Comparison of ENCODE assay signal across 8 cellular contexts in genomic region chr12:121238604-121239334, GRCh38. TPM values are rescaled to one million over a fixed set of nuclear protein-coding genes. Genes with fewer than 3 reads are reported as not detected.
DNase-seq lines count a peak whose midpoint lies in the region; ATAC-seq and TF ChIP-seq lines count a peak whose summit lies in the region.

No MANE protein-coding gene starts in this region.

- CTCF ChIA-PET in mammary epithelial cell (lab: Charles Lee; ENCODE audit: low non-redundant PET) (no interaction called here), PC-3 (lab: Charles Lee) (no interaction called here)

- H3K4me1 ChIP-seq in breast epithelium: no peaks in the 10 kb centered on the region
- no peaks in the 10 kb centered on the region for H3K4me1 ChIP-seq in mammary epithelial cell (ENCODE audit: insufficient read depth, low read length)
- H3K4me1 ChIP-seq in PC-3 (ENCODE audit: insufficient read depth, low read length): no peaks in the 10 kb centered on the region
- H3K4me1 ChIP-seq in iPS-20b (ENCODE audit: insufficient read depth, low read length): peaks cover 6% of the 10 kb centered on the region; the same call in 1 of the 2 replicates
- peaks cover 24% of the 10 kb centered on the region for H3K4me1 ChIP-seq in vagina

- BruUV-seq in mammary epithelial cell (replicated peaks; lab: Mats Ljungman, UMichigan) (no TSS peak), PC-3 (replicated peaks; lab: Mats Ljungman, UMichigan) (TSS peak; percentile 8)

- peak; percentile 29; the same call in 1 of the 2 replicates for ATAC-seq in PC-3
- no peak for ATAC-seq in HG02884 (IDR thresholded peaks at IDR 0.05; ENCODE audit: unreplicated experiment)
- no peak for ATAC-seq in GM19467 (IDR thresholded peaks at IDR 0.05; ENCODE audit: unreplicated experiment)

- H4K20me1 ChIP-seq in mammary epithelial cell (ENCODE audit: insufficient read depth, low read length) (no peaks in the 10 kb centered on the region), PC-3 (ENCODE audit: low read length) (no peaks in the 10 kb centered on the region)

- peaks cover under 1% of the 10 kb centered on the region for H3K36me3 ChIP-seq in breast epithelium
- H3K36me3 ChIP-seq in mammary epithelial cell (ENCODE audit: insufficient read depth, low read length): peaks cover 2% of the 10 kb centered on the region
- peaks cover 7% of the 10 kb centered on the region; the same call in 1 of the 2 replicates for H3K36me3 ChIP-seq in PC-3 (ENCODE audit: low read depth, low read length)
- peaks cover 23% of the 10 kb centered on the region for H3K36me3 ChIP-seq in iPS-20b (ENCODE audit: insufficient read depth, low read depth, low read length)
- H3K36me3 ChIP-seq in vagina: peaks cover 0 to 5% of the 10 kb centered on the region in 2 donors

- no peaks in the 10 kb centered on the region for H3K79me2 ChIP-seq in mammary epithelial cell (ENCODE audit: insufficient read depth, low read length)
- no peaks in the 10 kb centered on the region for H3K79me2 ChIP-seq in PC-3 (ENCODE audit: low read length)

- H2AFZ ChIP-seq in mammary epithelial cell (ENCODE audit: low read depth, low read length) (no peak overlapping the region), PC-3 (ENCODE audit: low read length) (no peak overlapping the region)

- TF ChIP-seq CTCF in breast epithelium (IDR thresholded peaks at IDR 0.05) (no peak), mammary epithelial cell (conservative IDR thresholded peaks at IDR 0.05 in 1 of 2, IDR thresholded peaks at IDR 0.05 in 1 of 2; ENCODE audit: extremely low read depth in 1 of 2, insufficient read depth in 1 of 2, low read depth in 1 of 2, low read length in 2 of 2) (no peak), PC-3 (conservative IDR thresholded peaks at IDR 0.05; ENCODE audit: low read depth, low read length) (no peak), vagina (IDR thresholded peaks at IDR 0.05) (no peak)

- H3K9ac ChIP-seq in mammary epithelial cell (ENCODE audit: insufficient read depth, low read length): no peak overlapping the region
- no peak overlapping the region for H3K9ac ChIP-seq in PC-3 (ENCODE audit: low read length)
- H3K9ac ChIP-seq in iPS-20b (ENCODE audit: low read depth, low read length): peak overlapping the region; percentile 17; the same call in 1 of the 2 replicates

- DNase-seq in breast epithelium (ENCODE audit: low spot score in 2 of 2) (no peak), mammary epithelial cell (no peak), PC-3 (no peak), vagina (ENCODE audit: extremely low spot score in 2 of 2) (no peak)
- DNase-seq in activated effector memory CD4-positive, alpha-beta T cell treated with Interleukin-2 at 50 U/mL for 16 hours: no peak

- no peaks in the 10 kb centered on the region for H3F3A ChIP-seq in PC-3 (ENCODE audit: low read length, unreplicated experiment)

- no peaks in the 10 kb centered on the region for H3K9me2 ChIP-seq in PC-3 (replicated peaks; ENCODE audit: low read length)

- POLR2A ChIA-PET in PC-3 (lab: Charles Lee; ENCODE audit: unreplicated experiment): interaction anchor here (0.5 to 0.6 kb wide), 2 partner anchors 213 to 710 kb away, joined by 3 to 9 read pairs; partner anchors contain the start of gene COQ5

- intact Hi-C loops in breast epithelium (cut with DNase I; ENCODE audit: low total_unique reads): no loop called here
- intact Hi-C loops in mammary epithelial cell (cut with micrococcal nuclease): no loop called here
- intact Hi-C loops in PC-3 (cut with micrococcal nuclease): no loop called here
- intact Hi-C loops in vagina (cut with DNase I): no loop called here

- 89% methylated on average over 7 of the region's 7 CpGs for WGBS in mammary epithelial cell (ENCODE audit: low coverage, missing lambda C conversion rate)

- TF ChIP-seq POLR2A in breast epithelium (IDR thresholded peaks at IDR 0.05) (no peak), vagina (IDR thresholded peaks at IDR 0.05) (no peak)

- no peaks in the 10 kb centered on the region for H3K27me3 ChIP-seq in breast epithelium
- H3K27me3 ChIP-seq in mammary epithelial cell (ENCODE audit: insufficient read depth, low read length): no peaks in the 10 kb centered on the region
- no peaks in the 10 kb centered on the region for H3K27me3 ChIP-seq in PC-3 (ENCODE audit: low read length)
- H3K27me3 ChIP-seq in iPS-20b (ENCODE audit: insufficient read depth, low read length): no peaks in the 10 kb centered on the region
- no peaks in the 10 kb centered on the region for H3K27me3 ChIP-seq in vagina

- dilution Hi-C loops in mammary epithelial cell (cut with HindIII; ENCODE audit: low sequenced_read_pairs): no loop called here

- no peak overlapping the region for H3K4me3 ChIP-seq in breast epithelium
- H3K4me3 ChIP-seq in mammary epithelial cell (replicated peaks in 1 of 3; ENCODE audit: insufficient read depth in 1 of 3, low read depth in 2 of 3, low read length in 3 of 3): no peak overlapping the region
- no peak overlapping the region for H3K4me3 ChIP-seq in PC-3 (ENCODE audit: low read length)
- no peak overlapping the region for H3K4me3 ChIP-seq in iPS-20b (ENCODE audit: low read length)
- no peak overlapping the region for H3K4me3 ChIP-seq in vagina

- H3K4me2 ChIP-seq in mammary epithelial cell (ENCODE audit: insufficient read depth, low read depth, low read length): no peak overlapping the region
- H3K4me2 ChIP-seq in PC-3 (ENCODE audit: low read length): no peak overlapping the region

- H3K9me3 ChIP-seq in breast epithelium (no peaks in the 10 kb centered on the region), mammary epithelial cell (replicated peaks; ENCODE audit: insufficient read depth, low read length) (no peaks in the 10 kb centered on the region), PC-3 (ENCODE audit: low read length) (no peaks in the 10 kb centered on the region), iPS-20b (ENCODE audit: insufficient read depth, low read depth, low read length) (no peaks in the 10 kb centered on the region), vagina (no peaks in the 10 kb centered on the region)

- peak overlapping the region; percentile 26 to 84 for H3K27ac ChIP-seq in breast epithelium
- H3K27ac ChIP-seq in mammary epithelial cell (ENCODE audit: insufficient read depth, low read depth, low read length): no peak overlapping the region
- H3K27ac ChIP-seq in PC-3 (ENCODE audit: low read length): no peak overlapping the region
- H3K27ac ChIP-seq in iPS-20b (ENCODE audit: low read length): peak overlapping the region; percentile 23
- peak overlapping the region; percentile 36 for H3K27ac ChIP-seq in vagina

- in situ Hi-C loops in mammary epithelial cell (cut with MboI; ENCODE audit: low sequenced_read_pairs in 2 of 2): no loop called here

RNA-seq across cellular contexts. Expression of gene P2RX4, which starts 28.8 kb away (rescaled TPM):
- total RNA-seq in breast epithelium (100 to 1,000 TPM in 1 of 3 donors, 10 to 100 TPM in 2; 62.9 to 114 (median 86.9) TPM), mammary epithelial cell (1 to 10 TPM; 5.0 to 5.4 TPM), PC-3 (2014; rRNA removed) (19.4 and 21.6 TPM in 2 replicates), vagina (26.5 TPM)
- 3.3 TPM for polyA plus RNA-seq in mammary epithelial cell
- 14.1 TPM for polyA minus RNA-seq in mammary epithelial cell

RNA-seq across cellular contexts. Expression of gene CAMKK2, which starts 57.7 kb away (rescaled TPM):
- total RNA-seq in breast epithelium: 10 to 100 TPM; 27.4 to 32.0 (median 29.2) TPM
- total RNA-seq in mammary epithelial cell: 10 to 100 TPM; 24.8 to 26.0 TPM
- polyA plus RNA-seq in mammary epithelial cell: 25.6 TPM
- polyA minus RNA-seq in mammary epithelial cell: 33.6 TPM
- total RNA-seq in PC-3 (2014; rRNA removed): 20.1 and 26.5 TPM in 2 replicates
- total RNA-seq in vagina: 32.7 TPM

Comparison
In these comparisons a context has a peak if more than half of its experiments do, and no peak if none do; other contexts are left out.
1. H3K27ac ChIP-seq: peak in breast epithelium (2 of 2), iPS-20b (single experiment) and vagina (single experiment); none in mammary epithelial cell (single experiment) and PC-3 (single experiment).